Comparison of ENCODE assay signal across 2 cellular contexts in genomic region chr17:82226809-82227628, GRCh38.
TF ChIP-seq lines count a peak whose summit lies in the region.

No MANE protein-coding gene starts in this region.

TF ChIP-seq in HCT116, 20 proteins besides CTCF, POLR2A, EP300 and RAD21:
- TF ChIP-seq ZNF274 (IDR thresholded peaks at IDR 0.05; ENCODE audit: low read depth, low read length) (no peak), EZH2phosphoT487 (IDR thresholded peaks at IDR 0.05; ENCODE audit: borderline replicate concordance) (no peak), POLR2AphosphoS5 (IDR thresholded peaks at IDR 0.05; ENCODE audit: low read depth, low read length) (no peak), CBX3 (IDR thresholded peaks at IDR 0.05; ENCODE audit: low read depth) (no peak), TCF7L2 (IDR thresholded peaks at IDR 0.05; ENCODE audit: borderline replicate concordance, extremely low read depth, insufficient read depth, insufficient read length) (no peak), ELF1 (IDR thresholded peaks at IDR 0.05; ENCODE audit: borderline replicate concordance, low read depth) (no peak), REST (IDR thresholded peaks at IDR 0.05; ENCODE audit: low read depth) (no peak), EGR1 (IDR thresholded peaks at IDR 0.05; ENCODE audit: low read depth) (no peak), ATF3 (IDR thresholded peaks at IDR 0.05) (no peak), MAX (IDR thresholded peaks at IDR 0.05) (no peak), SP1 (IDR thresholded peaks at IDR 0.05; ENCODE audit: low read depth) (no peak), SRF (IDR thresholded peaks at IDR 0.05; ENCODE audit: low read depth) (no peak), JUND (IDR thresholded peaks at IDR 0.05) (no peak), SIN3A (IDR thresholded peaks at IDR 0.05; ENCODE audit: low read depth) (no peak)

TF ChIP-seq in GM12878, 131 proteins besides CTCF, POLR2A, EP300 and RAD21:
- TF ChIP-seq NFYA (IDR thresholded peaks at IDR 0.05; ENCODE audit: borderline replicate concordance, low read depth, low read length) (no peak), IKZF2 (IDR thresholded peaks at IDR 0.05) (no peak), TAF1 (IDR thresholded peaks at IDR 0.05; ENCODE audit: borderline replicate concordance, low read depth, low read length) (no peak), TCF3 (IDR thresholded peaks at IDR 0.05; ENCODE audit: borderline replicate concordance, insufficient read depth, low read depth, low read length) (0 out of 2 replicates have a peak, but pooled peaks have one; percentile 37), SMARCA5 (IDR thresholded peaks at IDR 0.05) (0 out of 2 replicates have a peak, but pooled peaks have one; percentile 6), NFXL1 (IDR thresholded peaks at IDR 0.05; ENCODE audit: borderline replicate concordance) (peak; percentile 99; the same call in 1 of the 2 replicates)
